Comparison of ENCODE assay signal across 13 cellular contexts in the genomic region with DNA sequence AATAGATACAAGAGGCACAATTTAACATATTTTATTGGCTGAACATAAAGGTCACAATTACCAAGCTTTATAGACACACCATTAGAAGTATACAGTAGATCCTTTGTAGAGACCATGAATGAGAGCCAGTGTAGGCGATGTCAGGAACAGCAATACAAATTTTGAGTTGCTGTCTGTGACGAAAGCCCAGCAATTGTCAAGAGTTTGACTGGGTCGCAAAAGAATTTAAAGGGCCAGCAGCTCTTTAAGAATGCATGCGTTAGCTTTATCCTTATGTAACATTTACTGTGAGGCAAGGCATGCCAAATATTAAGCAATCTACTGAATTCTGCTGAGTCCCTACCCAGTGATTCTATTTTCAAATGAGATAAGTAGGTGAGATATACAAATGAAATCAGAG.
A peak's percentile ranks its signal among the peaks of the same experiment; 100 is the strongest.
DNase-seq lines count a peak whose midpoint lies in the region; ATAC-seq and TF ChIP-seq lines count a peak whose summit lies in the region.
"Had no signal": no experiment of that assay in that cellular context is flagged by ENCODE, and none has a peak within 500 bp of the region (broad histone marks: within the 10 kb centered on the region; RNA-seq: fewer than 3 reads in every experiment).

No MANE protein-coding gene starts in this region.

- H3K9me3 ChIP-seq in left ventricle myocardium inferior (replicated peaks) (no peaks in the 10 kb centered on the region), right atrium auricular region (no peaks in the 10 kb centered on the region), lung (ENCODE audit: control insufficient read depth in 2 of 2, insufficient read depth in 1 of 2, low read length in 1 of 2) (no peaks in the 10 kb centered on the region), Karpas-422 (ENCODE audit: low read length) (no peaks in the 10 kb centered on the region)

- H3K36me3 ChIP-seq in left ventricle myocardium inferior = no peaks in the 10 kb centered on the region
- H3K36me3 ChIP-seq in right atrium auricular region = no peaks in the 10 kb centered on the region
- H3K36me3 ChIP-seq in lung (ENCODE audit: control insufficient read depth in 2 of 2, insufficient read depth in 2 of 2, low read length in 2 of 2) = no peaks in the 10 kb centered on the region
- no peaks in the 10 kb centered on the region for H3K36me3 ChIP-seq in Karpas-422 (ENCODE audit: insufficient read depth, low read length)
- H3K36me3 ChIP-seq: neural progenitor cell had no signal

- ATAC-seq in lung (ENCODE audit: insufficient read depth, low FRiP score) = peak; percentile 48
- ATAC-seq in GM19035 (IDR thresholded peaks at IDR 0.05; ENCODE audit: unreplicated experiment) = no peak
- ATAC-seq: stimulated activated memory B cell treated with anti-CD40 and anti-IgM and Interleukin-4, amounts not matched to agents 10 μg/mL and 1 μg/mL and 100 μg/mL, for 72 hours had no signal

- TF ChIP-seq CTCF in left ventricle myocardium inferior (IDR thresholded peaks at IDR 0.05; ENCODE audit: borderline replicate concordance) (no peak), right atrium auricular region (IDR thresholded peaks at IDR 0.05) (no peak), cardiac fibroblast (IDR thresholded peaks at IDR 0.05; ENCODE audit: low read depth, low read length) (no peak), lung (IDR thresholded peaks at IDR 0.05; ENCODE audit: control extremely low read depth, extremely low read depth) (no peak)

- DNase-seq in left ventricle myocardium inferior (no peak), right atrium auricular region (ENCODE audit: low spot score) (no peak), cardiac fibroblast (ENCODE audit: low read depth in 2 of 2) (peak; percentile 57 to 64), lung (ENCODE audit: low spot score) (no peak), cerebellar cortex (ENCODE audit: low spot score) (no peak), Karpas-422 (no peak), dedifferentiated amniotic fluid mesenchymal stem cell (ENCODE audit: extremely low spot score) (no peak)
- DNase-seq: activated CD4-positive, alpha-beta T cell treated with anti-CD3 and anti-CD28 coated beads for 4 hours; NCI-H1436 treated with DMSO at 0.1 percent for 48 hours; NCI-H446 had no signal

- intact Hi-C loops in left ventricle myocardium inferior (cut with micrococcal nuclease) = no loop called here

- WGBS in lung, 2 donors = 25 to 48% methylated on average over 4 of the region's 4 CpGs

- H3K4me3 ChIP-seq in left ventricle myocardium inferior = no peak overlapping the region
- H3K4me3 ChIP-seq in right atrium auricular region = no peak overlapping the region
- no peak overlapping the region for H3K4me3 ChIP-seq in cardiac fibroblast (replicated peaks in 1 of 2; ENCODE audit: low read depth in 2 of 2, low read length in 2 of 2)
- H3K4me3 ChIP-seq in lung = no peak overlapping the region
- H3K4me3 ChIP-seq in Karpas-422 (ENCODE audit: low read length) = no peak overlapping the region
- H3K4me3 ChIP-seq: neural progenitor cell had no signal

- no peak overlapping the region for H2AFZ ChIP-seq in Karpas-422 (ENCODE audit: low read length)
- H2AFZ ChIP-seq: neural progenitor cell had no signal

- H3K27me3 ChIP-seq in left ventricle myocardium inferior (ENCODE audit: low read depth) (no peaks in the 10 kb centered on the region), right atrium auricular region (no peaks in the 10 kb centered on the region), lung (ENCODE audit: control insufficient read depth, insufficient read depth) (no peaks in the 10 kb centered on the region), Karpas-422 (ENCODE audit: low read length) (no peaks in the 10 kb centered on the region)
- H3K27me3 ChIP-seq: neural progenitor cell had no signal

- H3K79me2 ChIP-seq in Karpas-422 (ENCODE audit: low read length) = no peaks in the 10 kb centered on the region

- no peaks in the 10 kb centered on the region for H3K9me2 ChIP-seq in Karpas-422 (replicated peaks; ENCODE audit: insufficient read depth, low read length)

- no peak overlapping the region for H3K9ac ChIP-seq in Karpas-422 (ENCODE audit: low read length)
- H3K9ac ChIP-seq: neural progenitor cell had no signal

- H3K4me1 ChIP-seq in left ventricle myocardium inferior (peaks cover 31% of the 10 kb centered on the region), right atrium auricular region (peaks cover 0 to 22% of the 10 kb centered on the region in 2 donors), lung (ENCODE audit: control insufficient read depth in 2 of 2, insufficient read depth in 2 of 2, low read length in 2 of 2) (peaks cover 0 to 8% of the 10 kb centered on the region in 2 donors), Karpas-422 (ENCODE audit: low read length) (no peaks in the 10 kb centered on the region)

- H3K27ac ChIP-seq in left ventricle myocardium inferior (replicated peaks) = peak overlapping the region; percentile 67
- peak overlapping the region in 1 of 2 donors; percentile 51 for H3K27ac ChIP-seq in right atrium auricular region
- H3K27ac ChIP-seq in lung (ENCODE audit: low read depth in 1 of 2, low read length in 1 of 2) = no peak overlapping the region
- H3K27ac ChIP-seq in Karpas-422 (ENCODE audit: low read length) = no peak overlapping the region
- H3K27ac ChIP-seq: neural progenitor cell had no signal

- no peak overlapping the region for H3K4me2 ChIP-seq in Karpas-422 (ENCODE audit: low read depth, low read length, poor library complexity, severe bottlenecking)
- H3K4me2 ChIP-seq: neural progenitor cell had no signal

- H4K20me1 ChIP-seq in Karpas-422 (ENCODE audit: insufficient read depth, low read depth, low read length) = no peaks in the 10 kb centered on the region

Comparison
In these comparisons a context has a peak if more than half of its experiments do, and no peak if none do; other contexts are left out.
1. DNase-seq: peak in cardiac fibroblast (2 of 2); none in left ventricle myocardium inferior (single experiment), right atrium auricular region (single experiment), lung (single experiment), cerebellar cortex (single experiment), Karpas-422 (single experiment) and dedifferentiated amniotic fluid mesenchymal stem cell (single experiment).